Comparison of ENCODE assay signal across 13 cellular contexts in genomic region chr18:4453712-4454547, GRCh38. TPM values are rescaled to one million over a fixed set of nuclear protein-coding genes. Genes with fewer than 3 reads are reported as not detected.
DNase-seq lines count a peak whose midpoint lies in the region; ATAC-seq and TF ChIP-seq lines count a peak whose summit lies in the region.
"Had no signal": no experiment of that assay in that cellular context is flagged by ENCODE, and none has a peak within 500 bp of the region (broad histone marks: within the 10 kb centered on the region; RNA-seq: fewer than 3 reads in every experiment).

No MANE protein-coding gene starts in this region.

- no peak overlapping the region for H3K27ac ChIP-seq in stomach
- H3K27ac ChIP-seq: skin epidermis had no signal

- H3K36me3 ChIP-seq in stomach, result no peaks in the 10 kb centered on the region

- whole genome bisulfite sequencing in stomach, 5 donors, result 2 to 6% (median 5%) methylated on average over 31 to 51 of the region's 51 CpGs

- ATAC-seq in WTC11 (peak; percentile 49), GM21447 (IDR thresholded peaks at IDR 0.05; ENCODE audit: unreplicated experiment) (no peak)

- intact Hi-C loops in stomach (cut with DNase I; ENCODE audit: low total_unique reads), result no loop called here

- TF ChIP-seq CTCF in WTC11 (IDR thresholded peaks at IDR 0.05) (no peak), stomach (IDR thresholded peaks at IDR 0.05) (no peak)

- no peak for TF ChIP-seq EP300 in stomach (IDR thresholded peaks at IDR 0.05)

- peaks cover 45% of the 10 kb centered on the region for H3K4me1 Mint-ChIP-seq in WTC11

- POLR2A ChIA-PET in WTC11 (lab: Charles Lee), result no interaction called here

- CTCF ChIA-PET in WTC11 (lab: Charles Lee), result interaction anchor here (1.5 to 1.8 kb wide), 2 partner anchors 20 to 605 kb away, joined by 5 read pairs; no protein-coding TSS in a partner anchor

- no peaks in the 10 kb centered on the region for H3K36me3 Mint-ChIP-seq in WTC11

- peaks cover 0 to 24% (median 15%) of the 10 kb centered on the region in 4 donors for H3K4me1 ChIP-seq in stomach

- peaks cover 19% of the 10 kb centered on the region for H3K27me3 Mint-ChIP-seq in WTC11 (ENCODE audit: low read depth)

- H3K27me3 ChIP-seq in stomach, result peaks cover 0 to 73% (median 29%) of the 10 kb centered on the region in 3 donors

- peak overlapping the region; percentile 36 to 54 (median 38) for H3K4me3 ChIP-seq in stomach

- peak overlapping the region; percentile 89 for H3K4me3 Mint-ChIP-seq in WTC11

- no peak for TF ChIP-seq POLR2A in stomach (IDR thresholded peaks at IDR 0.05)

- peaks cover 5% of the 10 kb centered on the region for H3K9me3 Mint-ChIP-seq in WTC11

- no peak overlapping the region; the same call in 1 of the 2 replicates for H3K27ac Mint-ChIP-seq in WTC11

- peak; percentile 41 for DNase-seq in DMS79 treated with DMSO at 0.1 percent for 48 hours (lab: John Stamatoyannopoulos, UW)
- no peak for DNase-seq in DMS79 (lab: John Stamatoyannopoulos, UW)
- peak; percentile 64 for DNase-seq in WTC11 (ENCODE audit: low spot score)
- DNase-seq in islet precursor cell, result peak; percentile 73
- DNase-seq in stomach, result no peak
- DNase-seq in GM19240 (ENCODE audit: insufficient read length, low spot score), result no peak
- DNase-seq in HT-29 (ENCODE audit: low spot score), result no peak
- DNase-seq: activated gamma-delta T cell, MM.1S, SHP77 had no signal

- no peaks in the 10 kb centered on the region for H3K9me3 ChIP-seq in stomach

TF ChIP-seq in WTC11, 78 proteins besides CTCF, POLR2A, EP300 and RAD21:
- TF ChIP-seq ZNF121 (CRISPR knock-in tag; IDR thresholded peaks at IDR 0.05) (no peak), MYBL2 (CRISPR knock-in tag; IDR thresholded peaks at IDR 0.05) (peak; percentile 61; the same call in 1 of the 2 replicates), HMGXB4 (CRISPR knock-in tag; IDR thresholded peaks at IDR 0.05) (peak; percentile 48; the same call in 1 of the 2 replicates), NFATC4 (CRISPR knock-in tag; IDR thresholded peaks at IDR 0.05) (no peak), NR3C1 (CRISPR knock-in tag; conservative IDR thresholded peaks at IDR 0.05; ENCODE audit: low read depth) (no peak), ZBTB43 (CRISPR knock-in tag; IDR thresholded peaks at IDR 0.05) (peak; percentile 53; the same call in 1 of the 2 replicates), E2F5 (CRISPR knock-in tag; IDR thresholded peaks at IDR 0.05) (peak; percentile 44; the same call in 1 of the 2 replicates), ZMAT4 (CRISPR knock-in tag; IDR thresholded peaks at IDR 0.05) (no peak)
TF ChIP-seq in WTC11: peak in this region for 4.

RNA-seq across cellular contexts. Expression of gene DLGAP1, which starts 1.2 kb away (rescaled TPM):
- total RNA-seq in WTC11 (2021) (22.0 to 24.0 TPM (median 23.0 TPM) in 3 replicates), stomach (1 to 10 TPM in 4 of 5 donors, not detected in 1; 1.3 to 7.0 (median 4.3) TPM)
- polyA plus RNA-seq in stomach, result under 1 TPM; 0.06 to 0.85 (median 0.76) TPM
- 0.08 and 0.53 TPM in 2 replicates for total RNA-seq in HT-29 (2014; rRNA removed; shearing (Covaris generic))
- total RNA-seq: A172 had no signal

Comparison
In these comparisons a context has a peak if more than half of its experiments do, and no peak if none do; other contexts are left out.
1. DNase-seq: peak in DMS79 treated with DMSO at 0.1 percent for 48 hours (single experiment), WTC11 (single experiment) and islet precursor cell (single experiment); none in DMS79 (single experiment), stomach (single experiment), GM19240 (single experiment) and HT-29 (single experiment).